In genomic region chr21:34615487-34615814, GRCh38 we compare ENCODE assay signal across 8 cellular contexts. TPM values are rescaled to one million over a fixed set of nuclear protein-coding genes. Genes with fewer than 3 reads are reported as not detected.
DNase-seq lines count a peak whose midpoint lies in the region; ATAC-seq and TF ChIP-seq lines count a peak whose summit lies in the region.

No MANE protein-coding gene starts in this region.

- TF ChIP-seq CTCF in VCaP (conservative IDR thresholded peaks at IDR 0.05) = no peak
- no peak for TF ChIP-seq CTCF in suprapubic skin (IDR thresholded peaks at IDR 0.05)

- no peaks in the 10 kb centered on the region for H3K9me3 ChIP-seq in suprapubic skin

- CTCF ChIA-PET in activated CD4-positive, alpha-beta T cell treated with anti-CD3 and anti-CD28 coated beads for 36 hours (lab: Charles Lee) = interaction anchor here (0.7 to 1.7 kb wide), 9 partner anchors 9 to 1313 kb away, joined by 3 to 8 read pairs (median 4); no protein-coding TSS in a partner anchor

- peak overlapping the region; percentile 72 for H3K4me3 Mint-ChIP-seq in activated CD4-positive, alpha-beta T cell treated with anti-CD3 and anti-CD28 coated beads for 36 hours

- peak; percentile 11 for ATAC-seq in activated CD4-positive, alpha-beta T cell treated with anti-CD3 and anti-CD28 coated beads for 36 hours
- no peak for ATAC-seq in HG03565 (IDR thresholded peaks at IDR 0.05; ENCODE audit: unreplicated experiment)

- POLR2A ChIA-PET in activated CD4-positive, alpha-beta T cell treated with anti-CD3 and anti-CD28 coated beads for 36 hours (lab: Charles Lee) = no interaction called here

- peaks cover 28% of the 10 kb centered on the region for H3K4me1 ChIP-seq in suprapubic skin

- peaks cover 19% of the 10 kb centered on the region for H3K4me1 Mint-ChIP-seq in activated CD4-positive, alpha-beta T cell treated with anti-CD3 and anti-CD28 coated beads for 36 hours

- WGBS in suprapubic skin = 3% methylated on average over 8 of the region's 8 CpGs

- no peaks in the 10 kb centered on the region for H3K9me3 Mint-ChIP-seq in activated CD4-positive, alpha-beta T cell treated with anti-CD3 and anti-CD28 coated beads for 36 hours (ENCODE audit: low read depth)

- H3K4me3 ChIP-seq in iPS-11a (ENCODE audit: low read depth, low read length) (peak overlapping the region; percentile 47), suprapubic skin (peak overlapping the region; percentile 73)

- no peak for DNase-seq in activated CD4-positive, alpha-beta T cell treated with anti-CD3 and anti-CD28 coated beads for 36 hours
- no peak for DNase-seq in activated CD4-positive, alpha-beta T cell treated with anti-CD3 and anti-CD28 coated beads for 4 hours
- no peak for DNase-seq in suprapubic skin (ENCODE audit: low spot score in 2 of 2)
- DNase-seq in NCI-H2029 (lab: John Stamatoyannopoulos, UW) = no peak
- no peak for DNase-seq in effector CD8-positive, alpha-beta T cell (lab: John Stamatoyannopoulos, UW)

- H3K27ac Mint-ChIP-seq in activated CD4-positive, alpha-beta T cell treated with anti-CD3 and anti-CD28 coated beads for 36 hours = peak overlapping the region; percentile 68

- H3K27me3 ChIP-seq in suprapubic skin = no peaks in the 10 kb centered on the region

- TF ChIP-seq POLR2A in suprapubic skin (IDR thresholded peaks at IDR 0.05) = no peak

- H3K27ac ChIP-seq in VCaP (peak overlapping the region; percentile 70), suprapubic skin (peak overlapping the region; percentile 92)

- no peaks in the 10 kb centered on the region for H3K36me3 ChIP-seq in suprapubic skin

- no peaks in the 10 kb centered on the region for H3K36me3 Mint-ChIP-seq in activated CD4-positive, alpha-beta T cell treated with anti-CD3 and anti-CD28 coated beads for 36 hours (ENCODE audit: low read depth)

- intact Hi-C loops in activated CD4-positive, alpha-beta T cell treated with anti-CD3 and anti-CD28 coated beads for 36 hours (cut with DNase I, micrococcal nuclease) = loop anchor here (1.0 to 10.0 kb wide), 8 partner anchors 25 to 1452 kb away; partner anchors contain the start of genes ATP5PO (in 2 of the 2) and ITSN1 (in 2 of the 2)

- H3K27me3 Mint-ChIP-seq in activated CD4-positive, alpha-beta T cell treated with anti-CD3 and anti-CD28 coated beads for 36 hours = no peaks in the 10 kb centered on the region

- no peak for TF ChIP-seq EP300 in suprapubic skin (IDR thresholded peaks at IDR 0.05)

RNA-seq across cellular contexts. Expression of gene RCAN1, which starts 0.5 kb away (rescaled TPM):
- 1 to 10 TPM; 9.9 to 10.0 TPM for total RNA-seq in activated CD4-positive, alpha-beta T cell treated with anti-CD3 and anti-CD28 coated beads for 36 hours
- total RNA-seq in suprapubic skin = 10 to 100 TPM in 3 of 4 donors, 1 to 10 TPM in 1; 8.7 to 27.5 (median 22.8) TPM

RNA-seq across cellular contexts. Expression of gene CLIC6, which starts 53.3 kb away (rescaled TPM):
- total RNA-seq in activated CD4-positive, alpha-beta T cell treated with anti-CD3 and anti-CD28 coated beads for 36 hours = under 1 TPM; 0.07 to 0.11 TPM
- 1 to 10 TPM; 2.5 to 10.0 (median 3.7) TPM for total RNA-seq in suprapubic skin
